In genomic region chr4:161823450-161823849, GRCh38 we compare ENCODE assay signal across 9 cellular contexts.
"Had no signal": no experiment of that assay in that cellular context is flagged by ENCODE, and none has a peak within 500 bp of the region (broad histone marks: within the 10 kb centered on the region; RNA-seq: fewer than 3 reads in every experiment).

No MANE protein-coding gene starts in this region.

- H3K9ac ChIP-seq: GM23248 had no signal

- DNase-seq: GM23248, GOT3, H7, HFFc6, KBM-7 had no signal

- H3K9me3 ChIP-seq: HAP-1 had no signal

- H2AFZ ChIP-seq: GM23248 had no signal

- H3K27ac ChIP-seq: GM23248, HL-60 had no signal

- ATAC-seq: HCT116, HepG2 had no signal

- H3K4me3 ChIP-seq: GM23248, HAP-1 had no signal

- H3K4me1 ChIP-seq: HAP-1 had no signal

- H3K36me3 ChIP-seq: HAP-1 had no signal
